33 cellular contexts compared by ENCODE assay signal in genomic region chr16:56695246-56695645, GRCh38. TPM values are rescaled to one million over a fixed set of nuclear protein-coding genes. Genes with fewer than 3 reads are reported as not detected.
"Had no signal": no experiment of that assay in that cellular context is flagged by ENCODE, and none has a peak within 500 bp of the region (broad histone marks: within the 10 kb centered on the region; RNA-seq: fewer than 3 reads in every experiment).

No MANE protein-coding gene starts in this region.

- H3K4me3 ChIP-seq: neural progenitor cell, ovary, psoas muscle, skin epidermis, smooth muscle cell, spleen, suprapubic skin, testis, tibial artery, transverse colon, upper lobe of right lung, uterus had no signal

- H3K27ac ChIP-seq: neural progenitor cell, neutrophil, ovary, parathyroid adenoma, psoas muscle, skin epidermis, spleen, suprapubic skin, testis, tibial artery, transverse colon, upper lobe of right lung, uterus had no signal

- H2AFZ ChIP-seq: neural progenitor cell, parathyroid adenoma had no signal

- H3K27me3 ChIP-seq: neural progenitor cell, neutrophil, ovary, suprapubic skin, testis, transverse colon, upper lobe of right lung, uterus had no signal

- H3K79me2 ChIP-seq: parathyroid adenoma had no signal

- H3K9me3 ChIP-seq: neutrophil, psoas muscle, suprapubic skin, testis, transverse colon, upper lobe of right lung, uterus had no signal

- H3K9ac ChIP-seq: neural progenitor cell, parathyroid adenoma had no signal

- DNase-seq: naive thymus-derived CD4-positive, alpha-beta T cell; natural killer cell; nucleus accumbens; ovary; posterior cingulate gyrus; psoas muscle; right cardiac atrium; spleen; stimulated activated CD4-positive, alpha-beta T cell treated with anti-CD3 and anti-CD28 coated beads, Interleukin-12 subunit alpha, Interleukin-12 subunit beta, amount 100 ng/mL, for 4 hours; stimulated activated CD4-positive, alpha-beta T cell treated with anti-CD3 and anti-CD28 coated beads, Interleukin-1b, Interleukin-23, amount 100 ng/mL, for 48 hours; stimulated activated CD4-positive, alpha-beta T cell treated with anti-CD3 and anti-CD28 coated beads, Interleukin-4, amount 100 ng/mL, for 1 hour; stimulated activated CD4-positive, alpha-beta T cell treated with anti-CD3 and anti-CD28 coated beads, Interleukin-4, amount 100 ng/mL, for 4 hours; stimulated activated CD8-positive, alpha-beta memory T cell treated with anti-CD3 and anti-CD28 coated beads, Interleukin-4, amount 100 ng/mL, for 48 hours; stimulated activated naive CD4-positive, alpha-beta T cell; stimulated activated naive CD8-positive, alpha-beta T cell treated with anti-CD3 and anti-CD28 coated beads, Interleukin-15, amount 100 ng/mL, for 72 hours; stimulated activated naive CD8-positive, alpha-beta T cell treated with anti-CD3 and anti-CD28 coated beads, Interleukin-15, Interleukin-2, amounts not matched to agents 100 U/mL and 50 U/mL, for 24 hours; substantia nigra; testis; tibial artery; transverse colon; upper lobe of right lung; uterus had no signal

- H3K36me3 ChIP-seq: neural progenitor cell, neutrophil, ovary, spleen, suprapubic skin, tibial artery, transverse colon, upper lobe of right lung, uterus had no signal

- H3K4me1 ChIP-seq: neural progenitor cell, psoas muscle, spleen, testis, tibial artery, transverse colon, upper lobe of right lung, uterus had no signal

- ATAC-seq: naive thymus-derived CD4-positive, alpha-beta T cell; natural killer cell; psoas muscle; right cardiac atrium; sciatic nerve; stimulated activated memory B cell treated with anti-CD40 and anti-IgM and Interleukin-4, amounts not matched to agents 10 μg/mL and 1 μg/mL and 100 μg/mL, for 72 hours; stimulated activated naive CD8-positive, alpha-beta T cell treated with anti-CD3 and anti-CD28 coated beads, Interleukin-15, amount 100 ng/mL, for 72 hours; stimulated activated naive CD8-positive, alpha-beta T cell treated with anti-CD3 and anti-CD28 coated beads, Interleukin-15, Interleukin-2, amounts not matched to agents 100 U/mL and 50 U/mL, for 24 hours; upper lobe of right lung had no signal

- H3K4me2 ChIP-seq: neural progenitor cell, smooth muscle cell had no signal

RNA-seq across cellular contexts. Expression of gene MT1H, which starts 25.6 kb away (rescaled TPM):
- total RNA-seq: natural killer cell, progenitor cell of endocrine pancreas, psoas muscle, right cardiac atrium, sciatic nerve, smooth muscle cell, spleen, testis, urinary bladder, uterus had no signal
- polyA plus RNA-seq: naive thymus-derived CD4-positive, alpha-beta T cell; neural cell; ovary; psoas muscle; right cardiac atrium; smooth muscle cell; urinary bladder had no signal

RNA-seq across cellular contexts. Expression of gene MT1G, which starts 27.4 kb away (rescaled TPM):
- total RNA-seq: smooth muscle cell, urinary bladder had no signal
- polyA plus RNA-seq: naive thymus-derived CD4-positive, alpha-beta T cell; neural cell; smooth muscle cell had no signal
